1 cellular context compared by ENCODE assay signal in genomic region chr4:21507439-21507838, GRCh38.
TF ChIP-seq lines count a peak whose summit lies in the region.

No MANE protein-coding gene starts in this region.

TF ChIP-seq in GM23338, 12 proteins besides CTCF, POLR2A, EP300 and RAD21 (continued from another document):
- TF ChIP-seq, protein P1, sequence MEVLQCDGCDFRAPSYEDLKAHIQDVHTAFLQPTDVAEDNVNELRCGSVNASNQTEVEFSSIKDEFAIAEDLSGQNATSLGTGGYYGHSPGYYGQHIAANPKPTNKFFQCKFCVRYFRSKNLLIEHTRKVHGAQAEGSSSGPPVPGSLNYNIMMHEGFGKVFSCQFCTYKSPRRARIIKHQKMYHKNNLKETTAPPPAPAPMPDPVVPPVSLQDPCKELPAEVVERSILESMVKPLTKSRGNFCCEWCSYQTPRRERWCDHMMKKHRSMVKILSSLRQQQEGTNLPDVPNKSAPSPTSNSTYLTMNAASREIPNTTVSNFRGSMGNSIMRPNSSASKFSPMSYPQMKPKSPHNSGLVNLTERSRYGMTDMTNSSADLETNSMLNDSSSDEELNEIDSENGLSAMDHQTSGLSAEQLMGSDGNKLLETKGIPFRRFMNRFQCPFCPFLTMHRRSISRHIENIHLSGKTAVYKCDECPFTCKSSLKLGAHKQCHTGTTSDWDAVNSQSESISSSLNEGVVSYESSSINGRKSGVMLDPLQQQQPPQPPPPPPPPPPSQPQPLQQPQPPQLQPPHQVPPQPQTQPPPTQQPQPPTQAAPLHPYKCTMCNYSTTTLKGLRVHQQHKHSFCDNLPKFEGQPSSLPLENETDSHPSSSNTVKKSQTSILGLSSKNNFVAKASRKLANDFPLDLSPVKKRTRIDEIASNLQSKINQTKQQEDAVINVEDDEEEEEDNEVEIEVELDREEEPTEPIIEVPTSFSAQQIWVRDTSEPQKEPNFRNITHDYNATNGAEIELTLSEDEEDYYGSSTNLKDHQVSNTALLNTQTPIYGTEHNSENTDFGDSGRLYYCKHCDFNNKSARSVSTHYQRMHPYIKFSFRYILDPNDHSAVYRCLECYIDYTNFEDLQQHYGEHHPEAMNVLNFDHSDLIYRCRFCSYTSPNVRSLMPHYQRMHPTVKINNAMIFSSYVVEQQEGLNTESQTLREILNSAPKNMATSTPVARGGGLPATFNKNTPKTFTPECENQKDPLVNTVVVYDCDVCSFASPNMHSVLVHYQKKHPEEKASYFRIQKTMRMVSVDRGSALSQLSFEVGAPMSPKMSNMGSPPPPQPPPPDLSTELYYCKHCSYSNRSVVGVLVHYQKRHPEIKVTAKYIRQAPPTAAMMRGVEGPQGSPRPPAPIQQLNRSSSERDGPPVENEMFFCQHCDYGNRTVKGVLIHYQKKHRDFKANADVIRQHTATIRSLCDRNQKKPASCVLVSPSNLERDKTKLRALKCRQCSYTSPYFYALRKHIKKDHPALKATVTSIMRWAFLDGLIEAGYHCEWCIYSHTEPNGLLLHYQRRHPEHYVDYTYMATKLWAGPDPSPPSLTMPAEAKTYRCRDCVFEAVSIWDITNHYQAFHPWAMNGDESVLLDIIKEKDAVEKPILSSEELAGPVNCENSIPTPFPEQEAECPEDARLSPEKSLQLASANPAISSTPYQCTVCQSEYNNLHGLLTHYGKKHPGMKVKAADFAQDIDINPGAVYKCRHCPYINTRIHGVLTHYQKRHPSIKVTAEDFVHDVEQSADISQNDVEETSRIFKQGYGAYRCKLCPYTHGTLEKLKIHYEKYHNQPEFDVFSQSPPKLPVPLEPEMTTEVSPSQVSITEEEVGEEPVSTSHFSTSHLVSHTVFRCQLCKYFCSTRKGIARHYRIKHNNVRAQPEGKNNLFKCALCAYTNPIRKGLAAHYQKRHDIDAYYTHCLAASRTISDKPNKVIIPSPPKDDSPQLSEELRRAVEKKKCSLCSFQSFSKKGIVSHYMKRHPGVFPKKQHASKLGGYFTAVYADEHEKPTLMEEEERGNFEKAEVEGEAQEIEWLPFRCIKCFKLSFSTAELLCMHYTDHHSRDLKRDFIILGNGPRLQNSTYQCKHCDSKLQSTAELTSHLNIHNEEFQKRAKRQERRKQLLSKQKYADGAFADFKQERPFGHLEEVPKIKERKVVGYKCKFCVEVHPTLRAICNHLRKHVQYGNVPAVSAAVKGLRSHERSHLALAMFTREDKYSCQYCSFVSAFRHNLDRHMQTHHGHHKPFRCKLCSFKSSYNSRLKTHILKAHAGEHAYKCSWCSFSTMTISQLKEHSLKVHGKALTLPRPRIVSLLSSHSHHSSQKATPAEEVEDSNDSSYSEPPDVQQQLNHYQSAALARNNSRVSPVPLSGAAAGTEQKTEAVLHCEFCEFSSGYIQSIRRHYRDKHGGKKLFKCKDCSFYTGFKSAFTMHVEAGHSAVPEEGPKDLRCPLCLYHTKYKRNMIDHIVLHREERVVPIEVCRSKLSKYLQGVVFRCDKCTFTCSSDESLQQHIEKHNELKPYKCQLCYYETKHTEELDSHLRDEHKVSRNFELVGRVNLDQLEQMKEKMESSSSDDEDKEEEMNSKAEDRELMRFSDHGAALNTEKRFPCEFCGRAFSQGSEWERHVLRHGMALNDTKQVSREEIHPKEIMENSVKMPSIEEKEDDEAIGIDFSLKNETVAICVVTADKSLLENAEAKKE (CRISPR knock-in tag; IDR thresholded peaks at IDR 0.05) = no peak
- TF ChIP-seq EZH2 (IDR thresholded peaks at IDR 0.05; ENCODE audit: low read depth, unreplicated experiment) (no peak), ETS1 (IDR thresholded peaks at IDR 0.05) (no peak), CREB1 (CRISPR knock-in tag; IDR thresholded peaks at IDR 0.05; ENCODE audit: low read depth) (no peak), NANOG (IDR thresholded peaks at IDR 0.05; ENCODE audit: borderline replicate concordance) (no peak), STAT1 (IDR thresholded peaks at IDR 0.05; ENCODE audit: unreplicated experiment) (no peak), JUNB (IDR thresholded peaks at IDR 0.05; ENCODE audit: unreplicated experiment) (no peak), EZH2phosphoT487 (IDR thresholded peaks at IDR 0.05; ENCODE audit: unreplicated experiment) (no peak), ZNF114 (CRISPR knock-in tag; IDR thresholded peaks at IDR 0.05) (no peak)
- TF ChIP-seq, protein P2, sequence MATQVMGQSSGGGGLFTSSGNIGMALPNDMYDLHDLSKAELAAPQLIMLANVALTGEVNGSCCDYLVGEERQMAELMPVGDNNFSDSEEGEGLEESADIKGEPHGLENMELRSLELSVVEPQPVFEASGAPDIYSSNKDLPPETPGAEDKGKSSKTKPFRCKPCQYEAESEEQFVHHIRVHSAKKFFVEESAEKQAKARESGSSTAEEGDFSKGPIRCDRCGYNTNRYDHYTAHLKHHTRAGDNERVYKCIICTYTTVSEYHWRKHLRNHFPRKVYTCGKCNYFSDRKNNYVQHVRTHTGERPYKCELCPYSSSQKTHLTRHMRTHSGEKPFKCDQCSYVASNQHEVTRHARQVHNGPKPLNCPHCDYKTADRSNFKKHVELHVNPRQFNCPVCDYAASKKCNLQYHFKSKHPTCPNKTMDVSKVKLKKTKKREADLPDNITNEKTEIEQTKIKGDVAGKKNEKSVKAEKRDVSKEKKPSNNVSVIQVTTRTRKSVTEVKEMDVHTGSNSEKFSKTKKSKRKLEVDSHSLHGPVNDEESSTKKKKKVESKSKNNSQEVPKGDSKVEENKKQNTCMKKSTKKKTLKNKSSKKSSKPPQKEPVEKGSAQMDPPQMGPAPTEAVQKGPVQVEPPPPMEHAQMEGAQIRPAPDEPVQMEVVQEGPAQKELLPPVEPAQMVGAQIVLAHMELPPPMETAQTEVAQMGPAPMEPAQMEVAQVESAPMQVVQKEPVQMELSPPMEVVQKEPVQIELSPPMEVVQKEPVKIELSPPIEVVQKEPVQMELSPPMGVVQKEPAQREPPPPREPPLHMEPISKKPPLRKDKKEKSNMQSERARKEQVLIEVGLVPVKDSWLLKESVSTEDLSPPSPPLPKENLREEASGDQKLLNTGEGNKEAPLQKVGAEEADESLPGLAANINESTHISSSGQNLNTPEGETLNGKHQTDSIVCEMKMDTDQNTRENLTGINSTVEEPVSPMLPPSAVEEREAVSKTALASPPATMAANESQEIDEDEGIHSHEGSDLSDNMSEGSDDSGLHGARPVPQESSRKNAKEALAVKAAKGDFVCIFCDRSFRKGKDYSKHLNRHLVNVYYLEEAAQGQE (IDR thresholded peaks at IDR 0.05; ENCODE audit: unreplicated experiment) = no peak
